Comparison of ENCODE assay signal across 8 cellular contexts in the genomic region with DNA sequence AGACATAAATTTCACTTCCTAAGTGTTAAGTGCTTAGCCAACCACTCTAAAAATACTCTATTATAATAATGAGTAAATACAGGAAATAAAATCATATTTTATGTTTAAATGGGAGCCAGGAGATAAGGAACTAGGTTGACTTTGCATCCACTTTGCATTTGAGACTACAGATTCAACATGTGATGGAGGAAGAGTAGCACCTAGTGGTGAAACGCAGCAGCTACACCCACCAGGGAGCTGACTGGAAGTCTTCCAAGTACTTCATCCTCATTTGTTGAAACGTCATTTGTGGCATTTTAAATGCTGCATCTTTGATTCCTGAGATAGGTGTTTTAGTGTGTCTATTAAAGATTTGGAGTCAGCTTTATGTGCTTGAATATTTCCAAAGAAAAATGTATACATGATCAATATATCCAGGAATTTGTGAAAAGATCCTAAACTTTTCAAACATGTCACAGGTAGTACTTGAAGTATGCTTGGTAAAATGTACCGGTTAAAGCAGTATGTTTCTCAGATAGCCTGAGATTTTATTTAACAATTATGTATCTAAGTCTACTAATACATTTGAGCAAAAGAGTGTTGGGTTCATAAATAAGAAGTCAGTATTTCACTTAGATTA. TPM values are rescaled to one million over a fixed set of nuclear protein-coding genes. Genes with fewer than 3 reads are reported as not detected.
A peak's percentile ranks its signal among the peaks of the same experiment; 100 is the strongest.
DNase-seq lines count a peak whose midpoint lies in the region; ATAC-seq and TF ChIP-seq lines count a peak whose summit lies in the region.

No MANE protein-coding gene starts in this region.

- H3K27ac Mint-ChIP-seq in activated T-helper 1 cell treated with anti-CD3 and anti-CD28 coated beads, Interleukin-12 subunit alpha, Interleukin-12 subunit beta, Interleukin-2, Interleukin-4 antibody, amounts not matched to agents 30 ng/mL and 10 ng/mL and 1 ng/mL, durations not matched to agents 14 hours and 24 hours and 36 hours: no peak overlapping the region

- H3K27me3 ChIP-seq in KMS-11 (ENCODE audit: insufficient read depth, low read depth) (no peaks in the 10 kb centered on the region), upper lobe of left lung (no peaks in the 10 kb centered on the region)

- intact Hi-C loops in activated T-helper 1 cell treated with anti-CD3 and anti-CD28 coated beads, Interleukin-12 subunit alpha, Interleukin-12 subunit beta, Interleukin-2, Interleukin-4 antibody, amounts not matched to agents 30 ng/mL and 10 ng/mL and 1 ng/mL, durations not matched to agents 14 hours and 24 hours and 36 hours (cut with micrococcal nuclease): loop anchor here (1.0 to 10.0 kb wide), 6 partner anchors 81 to 1208 kb away; no protein-coding TSS in a partner anchor

- no peak overlapping the region for H3K4me3 Mint-ChIP-seq in activated T-helper 1 cell treated with anti-CD3 and anti-CD28 coated beads, Interleukin-12 subunit alpha, Interleukin-12 subunit beta, Interleukin-2, Interleukin-4 antibody, amounts not matched to agents 30 ng/mL and 10 ng/mL and 1 ng/mL, durations not matched to agents 14 hours and 24 hours and 36 hours

- WGBS in upper lobe of left lung, 2 donors: 19 to 20% methylated on average over 3 of the region's 3 CpGs

- ATAC-seq in GM21737 (IDR thresholded peaks at IDR 0.05; ENCODE audit: unreplicated experiment): peak; percentile 91
- peak; percentile 74 for ATAC-seq in omental fat pad (ENCODE audit: low FRiP score)
- ATAC-seq in upper lobe of left lung (ENCODE audit: low FRiP score in 2 of 2): peak; percentile 90 to 95

- H3K36me3 Mint-ChIP-seq in activated T-helper 1 cell treated with anti-CD3 and anti-CD28 coated beads, Interleukin-12 subunit alpha, Interleukin-12 subunit beta, Interleukin-2, Interleukin-4 antibody, amounts not matched to agents 30 ng/mL and 10 ng/mL and 1 ng/mL, durations not matched to agents 14 hours and 24 hours and 36 hours (ENCODE audit: low read depth): peaks cover 4% of the 10 kb centered on the region

- H4K20me1 ChIP-seq in KMS-11 (ENCODE audit: insufficient read depth): no peaks in the 10 kb centered on the region

- no peaks in the 10 kb centered on the region for H3K36me3 ChIP-seq in KMS-11 (ENCODE audit: insufficient read depth)
- no peaks in the 10 kb centered on the region for H3K36me3 ChIP-seq in upper lobe of left lung

- H3K27me3 Mint-ChIP-seq in activated T-helper 1 cell treated with anti-CD3 and anti-CD28 coated beads, Interleukin-12 subunit alpha, Interleukin-12 subunit beta, Interleukin-2, Interleukin-4 antibody, amounts not matched to agents 30 ng/mL and 10 ng/mL and 1 ng/mL, durations not matched to agents 14 hours and 24 hours and 36 hours (ENCODE audit: insufficient read depth): peaks cover 24% of the 10 kb centered on the region

- H3K4me2 ChIP-seq in KMS-11: no peak overlapping the region

- TF ChIP-seq POLR2A in upper lobe of left lung (IDR thresholded peaks at IDR 0.05): no peak

- DNase-seq in EL: peak; percentile 61
- peak; percentile 65 for DNase-seq in RPMI7951 (ENCODE audit: low read depth)
- peak; percentile 50 for DNase-seq in activated T-helper 1 cell treated with anti-CD3 and anti-CD28 coated beads, Interleukin-12 subunit alpha, Interleukin-12 subunit beta, Interleukin-2, Interleukin-4 antibody, amounts not matched to agents 30 ng/mL and 10 ng/mL and 1 ng/mL, durations not matched to agents 14 hours and 24 hours and 36 hours (ENCODE audit: low spot score)
- peak; percentile 91 for DNase-seq in fibroblast of pulmonary artery (ENCODE audit: low read depth)
- no peak for DNase-seq in omental fat pad (ENCODE audit: low spot score)
- peak in 1 of 2 donors; percentile 73 for DNase-seq in upper lobe of left lung

- no peak overlapping the region for H3K4me3 ChIP-seq in KMS-11 (IDR thresholded peaks at IDR 0.05; ENCODE audit: insufficient read depth, low read depth, low read length)
- H3K4me3 ChIP-seq in fibroblast of pulmonary artery (replicated peaks; ENCODE audit: low read depth, low read length): no peak overlapping the region
- no peak overlapping the region for H3K4me3 ChIP-seq in upper lobe of left lung

- H3K79me2 ChIP-seq in KMS-11 (ENCODE audit: insufficient read depth, low read depth): no peaks in the 10 kb centered on the region

- H3K9ac ChIP-seq in KMS-11: no peak overlapping the region

- peaks cover 0 to 8% (median 6%) of the 10 kb centered on the region in 4 donors for H3K9me3 ChIP-seq in upper lobe of left lung

- peaks cover 11% of the 10 kb centered on the region for H3K9me3 Mint-ChIP-seq in activated T-helper 1 cell treated with anti-CD3 and anti-CD28 coated beads, Interleukin-12 subunit alpha, Interleukin-12 subunit beta, Interleukin-2, Interleukin-4 antibody, amounts not matched to agents 30 ng/mL and 10 ng/mL and 1 ng/mL, durations not matched to agents 14 hours and 24 hours and 36 hours

- H2AFZ ChIP-seq in KMS-11 (ENCODE audit: low read depth): no peak overlapping the region

- H3K27ac ChIP-seq in KMS-11 (no peak overlapping the region), upper lobe of left lung (no peak overlapping the region)

- no peaks in the 10 kb centered on the region for H3K4me1 ChIP-seq in KMS-11 (ENCODE audit: low read depth, poor library complexity, severe bottlenecking)
- H3K4me1 ChIP-seq in upper lobe of left lung: peaks cover 0 to 8% (median 6%) of the 10 kb centered on the region in 4 donors

- no peaks in the 10 kb centered on the region for H3K4me1 Mint-ChIP-seq in activated T-helper 1 cell treated with anti-CD3 and anti-CD28 coated beads, Interleukin-12 subunit alpha, Interleukin-12 subunit beta, Interleukin-2, Interleukin-4 antibody, amounts not matched to agents 30 ng/mL and 10 ng/mL and 1 ng/mL, durations not matched to agents 14 hours and 24 hours and 36 hours (ENCODE audit: low read depth)

- TF ChIP-seq CTCF in KMS-11 (conservative IDR thresholded peaks at IDR 0.05; ENCODE audit: low read depth, low read length): peak; percentile 80
- TF ChIP-seq CTCF in fibroblast of pulmonary artery (IDR thresholded peaks at IDR 0.05; ENCODE audit: low read length, missing control alignments): no peak
- peak in 2 of 3 donors; percentile 85 to 90 for TF ChIP-seq CTCF in omental fat pad (IDR thresholded peaks at IDR 0.05)
- peak; percentile 90 to 98 (median 95) for TF ChIP-seq CTCF in upper lobe of left lung (IDR thresholded peaks at IDR 0.05)

- peak in 1 of 4 donors; percentile 14 for TF ChIP-seq EP300 in upper lobe of left lung (IDR thresholded peaks at IDR 0.05)

RNA-seq across cellular contexts. Expression of a gene that starts 17.4 kb away (rescaled TPM):
- 16.2 and 18.5 TPM in 2 replicates for total RNA-seq in RPMI7951 (2014; rRNA removed; shearing (Covaris generic))
- total RNA-seq in activated T-helper 1 cell treated with anti-CD3 and anti-CD28 coated beads, Interleukin-12 subunit alpha, Interleukin-12 subunit beta, Interleukin-2, Interleukin-4 antibody, amounts not matched to agents 30 ng/mL and 10 ng/mL and 1 ng/mL, durations not matched to agents 14 hours and 24 hours and 36 hours: 10.4 and 10.7 TPM in 2 replicates
- 100 to 1,000 TPM in 1 of 4 donors, 10 to 100 TPM in 3; 64.0 to 214 (median 96.2) TPM for total RNA-seq in omental fat pad
- 100 to 1,000 TPM in 2 of 6 donors, 10 to 100 TPM in 4; 40.9 to 165 (median 85.6) TPM for total RNA-seq in upper lobe of left lung

RNA-seq across cellular contexts. Expression of a gene that starts 44.7 kb away (rescaled TPM):
- total RNA-seq in RPMI7951 (2014; rRNA removed; shearing (Covaris generic)): not detected in 2 replicates
- total RNA-seq in activated T-helper 1 cell treated with anti-CD3 and anti-CD28 coated beads, Interleukin-12 subunit alpha, Interleukin-12 subunit beta, Interleukin-2, Interleukin-4 antibody, amounts not matched to agents 30 ng/mL and 10 ng/mL and 1 ng/mL, durations not matched to agents 14 hours and 24 hours and 36 hours: not detected in 2 replicates
- total RNA-seq in omental fat pad: not detected
- not detected for total RNA-seq in upper lobe of left lung
